23 cellular contexts compared by ENCODE assay signal in genomic region chr4:17203767-17204166, GRCh38.
"Had no signal": no experiment of that assay in that cellular context is flagged by ENCODE, and none has a peak within 500 bp of the region (broad histone marks: within the 10 kb centered on the region; RNA-seq: fewer than 3 reads in every experiment).

No MANE protein-coding gene starts in this region.

- H3K36me3 ChIP-seq: left lung, neural progenitor cell, neutrophil, ovary, sigmoid colon, spleen, tibial nerve, uterus had no signal

- H2AFZ ChIP-seq: neural progenitor cell had no signal

- H3K27me3 ChIP-seq: left lung, neural progenitor cell, neutrophil, ovary, sigmoid colon, spleen, tibial nerve, uterus had no signal

- H3K9me3 ChIP-seq: neutrophil, ovary, sigmoid colon, uterus had no signal

- DNase-seq: hippocampal formation; kidney glomerular epithelial cell; left colon; left lung; mesendoderm; naive B cell; natural killer cell; nephron progenitor cell; occipital lobe; ovary; right cardiac atrium; sigmoid colon; small intestine; spleen; stimulated activated CD4-positive, alpha-beta T cell treated with anti-CD3 and anti-CD28 coated beads, Interleukin-4, amount 100 ng/mL, for 24 hours; stimulated activated naive CD4-positive, alpha-beta T cell; substantia nigra; uterus had no signal

- H3K9ac ChIP-seq: neural progenitor cell had no signal

- H3K4me2 ChIP-seq: neural progenitor cell had no signal

- H3K27ac ChIP-seq: left lung, neural progenitor cell, neutrophil, ovary, sigmoid colon, spleen, tibial nerve had no signal

- H3K4me3 ChIP-seq: left lung, lung, neural progenitor cell, ovary, sigmoid colon, spleen, tibial nerve, uterus had no signal

- ATAC-seq: left colon; left lung; natural killer cell; right cardiac atrium; stimulated activated effector memory CD8-positive, alpha-beta T cell treated with anti-CD3 and anti-CD28 coated beads, Interleukin-12 subunit alpha, Interleukin-12 subunit beta, amount 100 ng/mL, for 72 hours had no signal

- H3K4me1 ChIP-seq: left lung, neural progenitor cell, spleen had no signal
